ENCODE assay signal across 11 cellular contexts in the genomic region with DNA sequence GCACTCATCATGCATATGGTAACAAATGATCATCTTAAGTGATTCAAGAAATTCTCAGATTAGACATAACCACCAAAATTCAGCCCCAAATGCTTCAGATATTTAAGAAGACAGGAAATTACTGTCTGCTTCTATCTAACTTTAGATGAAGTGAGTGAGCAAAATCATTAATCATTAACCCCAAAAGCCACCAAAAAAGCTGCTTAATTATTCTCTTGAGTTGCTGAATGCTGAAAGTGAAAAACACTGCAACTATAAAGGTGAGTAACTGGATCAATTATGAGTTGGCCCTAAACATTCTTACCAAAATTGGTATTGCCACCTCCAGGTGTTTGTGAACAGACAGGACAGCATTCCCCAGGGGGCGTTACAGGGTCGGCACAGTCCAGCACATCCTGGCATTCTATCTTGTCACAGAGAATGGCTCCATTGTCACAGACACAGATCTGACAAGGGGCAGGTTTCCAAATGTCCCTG.
DNase-seq lines count a peak whose midpoint lies in the region; ATAC-seq and TF ChIP-seq lines count a peak whose summit lies in the region.
"Had no signal": no experiment of that assay in that cellular context is flagged by ENCODE, and none has a peak within 500 bp of the region (broad histone marks: within the 10 kb centered on the region; RNA-seq: fewer than 3 reads in every experiment).

No MANE protein-coding gene starts in this region.

- H3K27me3 ChIP-seq in right lobe of liver, result no peaks in the 10 kb centered on the region

- no peaks in the 10 kb centered on the region for H3K4me1 Mint-ChIP-seq in natural killer cell
- H3K4me1 Mint-ChIP-seq: IgD-negative memory B cell had no signal

- no peak overlapping the region for H3K4me3 Mint-ChIP-seq in natural killer cell
- H3K4me3 Mint-ChIP-seq: IgD-negative memory B cell had no signal

- H3K27ac ChIP-seq in right lobe of liver, result peak overlapping the region in 2 of 3 donors; percentile 7 to 18

- H3K4me3 ChIP-seq in right lobe of liver (peak overlapping the region in 2 of 3 donors; percentile 12 to 15), foreskin fibroblast (ENCODE audit: low read depth in 1 of 2, low read length in 2 of 2) (no peak overlapping the region)

- peak; percentile 90 for ATAC-seq in GM19025 (IDR thresholded peaks at IDR 0.05; ENCODE audit: low read depth, unreplicated experiment)
- peak; percentile 82 for ATAC-seq in HG02610 (IDR thresholded peaks at IDR 0.05; ENCODE audit: unreplicated experiment)
- peak; percentile 91 for ATAC-seq in HG03520 (IDR thresholded peaks at IDR 0.05; ENCODE audit: unreplicated experiment)
- peak; percentile 67 to 85 (median 80) for ATAC-seq in right lobe of liver
- ATAC-seq in natural killer cell, result no peak

- no peaks in the 10 kb centered on the region for H3K9me3 ChIP-seq in right lobe of liver

- H3K27ac Mint-ChIP-seq in natural killer cell, result no peak overlapping the region
- H3K27ac Mint-ChIP-seq: activated naive CD4-positive, alpha-beta T cell treated with anti-CD3 and anti-CD28 coated beads, Interleukin-2, amount 50 U/mL, for 72 hours; IgD-negative memory B cell had no signal

- intact Hi-C loops in right lobe of liver (cut with DNase I) (no loop called here), natural killer cell (cut with micrococcal nuclease) (no loop called here)

- TF ChIP-seq CTCF in right lobe of liver (IDR thresholded peaks at IDR 0.05) (no peak), natural killer cell (IDR thresholded peaks at IDR 0.05) (no peak), foreskin fibroblast (IDR thresholded peaks at IDR 0.05; ENCODE audit: low read depth, low read length) (no peak)

- no peaks in the 10 kb centered on the region for H3K9me3 Mint-ChIP-seq in natural killer cell
- H3K9me3 Mint-ChIP-seq: activated naive CD4-positive, alpha-beta T cell treated with anti-CD3 and anti-CD28 coated beads, Interleukin-2, amount 50 U/mL, for 72 hours; IgD-negative memory B cell had no signal

- TF ChIP-seq POLR2A in right lobe of liver (IDR thresholded peaks at IDR 0.05), result no peak

- H3K36me3 Mint-ChIP-seq in natural killer cell, result no peaks in the 10 kb centered on the region
- H3K36me3 Mint-ChIP-seq: activated naive CD4-positive, alpha-beta T cell treated with anti-CD3 and anti-CD28 coated beads, Interleukin-2, amount 50 U/mL, for 72 hours; IgD-negative memory B cell had no signal

- no peaks in the 10 kb centered on the region for H3K36me3 ChIP-seq in right lobe of liver

- DNase-seq in right lobe of liver (no peak), natural killer cell (no peak), ecto neural progenitor cell (ENCODE audit: low spot score) (no peak), foreskin fibroblast (no peak)
- DNase-seq in activated CD4-positive, alpha-beta T cell treated with anti-CD3 and anti-CD28 coated beads, Interleukin-2, amount 50 U/mL, for 1 hour, result no peak
- DNase-seq: NCI-H774 had no signal

- H3K4me1 ChIP-seq in right lobe of liver, result peaks cover 0 to 20% (median 9%) of the 10 kb centered on the region in 4 donors

- H3K27me3 Mint-ChIP-seq in natural killer cell (ENCODE audit: low read depth in 2 of 2), result no peaks in the 10 kb centered on the region
- H3K27me3 Mint-ChIP-seq: IgD-negative memory B cell had no signal

- no CpG with 5 or more reads among the region's 2 CpGs for WGBS in right lobe of liver (ENCODE audit: insufficient coverage, low coverage, low lambda C conversion rate, missing lambda C conversion rate)

Comparison
In these comparisons a context has a peak if more than half of its experiments do, and no peak if none do; other contexts are left out.
1. ATAC-seq: peak in GM19025 (single experiment), HG02610 (single experiment), HG03520 (single experiment) and right lobe of liver (4 of 4); none in natural killer cell (0 of 3).
2. H3K4me3 ChIP-seq: peak in right lobe of liver (2 of 3); none in foreskin fibroblast (0 of 2).